Comparison of ENCODE assay signal across 18 cellular contexts in the genomic region with DNA sequence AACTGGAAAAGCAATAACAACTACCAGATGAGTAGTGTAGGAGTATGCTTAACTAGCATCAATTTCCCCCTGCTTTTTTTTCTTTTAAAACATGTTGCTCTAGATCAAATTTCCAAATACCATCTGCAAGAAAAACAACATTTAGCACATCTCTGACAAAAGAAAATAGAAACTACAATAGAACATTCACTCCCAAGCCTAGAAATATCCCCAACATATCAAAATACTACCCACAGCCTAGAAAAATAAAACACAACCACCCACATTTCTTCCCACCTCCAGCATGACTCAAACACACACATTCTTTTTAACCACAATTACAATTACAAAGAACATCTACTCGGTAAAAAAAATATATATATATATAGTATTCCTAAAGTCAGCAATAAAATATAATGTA.
A peak's percentile ranks its signal among the peaks of the same experiment; 100 is the strongest.
DNase-seq lines count a peak whose midpoint lies in the region; ATAC-seq and TF ChIP-seq lines count a peak whose summit lies in the region.
"Had no signal": no experiment of that assay in that cellular context is flagged by ENCODE, and none has a peak within 500 bp of the region (broad histone marks: within the 10 kb centered on the region; RNA-seq: fewer than 3 reads in every experiment).

No MANE protein-coding gene starts in this region.

- no peak for TF ChIP-seq POLR2A in breast epithelium (IDR thresholded peaks at IDR 0.05)

- TF ChIP-seq CTCF in MCF 10A (IDR thresholded peaks at IDR 0.05; ENCODE audit: unreplicated experiment) (no peak), breast epithelium (IDR thresholded peaks at IDR 0.05) (no peak), astrocyte of the spinal cord (IDR thresholded peaks at IDR 0.05; ENCODE audit: low read depth, low read length) (no peak), lower lobe of right lung (IDR thresholded peaks at IDR 0.05) (no peak)

- H3K4me1 ChIP-seq in breast epithelium = no peaks in the 10 kb centered on the region
- no peaks in the 10 kb centered on the region for H3K4me1 ChIP-seq in lower lobe of right lung
- H3K4me1 ChIP-seq: Peyer's patch had no signal

- CTCF ChIA-PET in MCF 10A (lab: Yijun Ruan, JAX) = interaction anchor here (0.6 kb wide), 1 partner anchor 621 kb away, joined by 3 read pairs; no protein-coding TSS in a partner anchor

- H3K36me3 ChIP-seq in breast epithelium (no peaks in the 10 kb centered on the region), lower lobe of right lung (no peaks in the 10 kb centered on the region)
- H3K36me3 ChIP-seq: MG63, Peyer's patch had no signal

- H3K27ac ChIP-seq in breast epithelium (no peak overlapping the region), lower lobe of right lung (no peak overlapping the region)
- H3K27ac ChIP-seq: C4-2B, Peyer's patch had no signal

- no peaks in the 10 kb centered on the region for H3K9me3 Mint-ChIP-seq in MCF 10A (ENCODE audit: unreplicated experiment)

- H3K4me1 Mint-ChIP-seq in MCF 10A (ENCODE audit: insufficient read depth, unreplicated experiment) = peaks cover 7% of the 10 kb centered on the region

- no peaks in the 10 kb centered on the region for H3K27me3 ChIP-seq in breast epithelium
- H3K27me3 ChIP-seq in lower lobe of right lung (ENCODE audit: low read depth) = no peaks in the 10 kb centered on the region
- H3K27me3 ChIP-seq: MG63, Peyer's patch had no signal

- H3K36me3 Mint-ChIP-seq in MCF 10A (ENCODE audit: insufficient read depth, unreplicated experiment) = no peaks in the 10 kb centered on the region

- no peaks in the 10 kb centered on the region for H3K9me3 ChIP-seq in breast epithelium
- H3K9me3 ChIP-seq in lower lobe of right lung = no peaks in the 10 kb centered on the region
- H3K9me3 ChIP-seq: MG63, Peyer's patch had no signal

- in situ Hi-C loops in astrocyte of the spinal cord (cut with HindIII; ENCODE audit: low sequenced_read_pairs) = no loop called here

- no TSS peak for BruUV-seq in MCF 10A (replicated peaks; lab: Mats Ljungman, UMichigan)

- peak; percentile 27 for DNase-seq in MCF 10A (ENCODE audit: unreplicated experiment)
- no peak for DNase-seq in breast epithelium (ENCODE audit: low spot score in 2 of 2)
- peak; percentile 59 for DNase-seq in astrocyte of the spinal cord (ENCODE audit: low read depth, low spot score)
- DNase-seq in glomerular visceral epithelial cell (ENCODE audit: extremely low spot score) = peak; percentile 15
- DNase-seq in smooth muscle cell of the brain vasculature (ENCODE audit: low read depth, low spot score) = peak; percentile 10
- DNase-seq in lower lobe of right lung = no peak
- no peak for DNase-seq in AG08396 (ENCODE audit: low spot score)
- DNase-seq: 8988T, DMS153, KG1, MG63, NCI-H1092 treated with DMSO at 0.1 percent for 48 hours, NCI-H1694 treated with DMSO at 0.1 percent for 48 hours, NCI-H510A, Peyer's patch, Right ventricle myocardium superior had no signal

- no peak overlapping the region for H3K4me3 ChIP-seq in breast epithelium
- no peak overlapping the region for H3K4me3 ChIP-seq in astrocyte of the spinal cord (ENCODE audit: low read depth, low read length)
- no peak overlapping the region for H3K4me3 ChIP-seq in lower lobe of right lung
- H3K4me3 ChIP-seq: MG63, Peyer's patch had no signal

- H3K27me3 Mint-ChIP-seq in MCF 10A (ENCODE audit: insufficient read depth, unreplicated experiment) = peaks cover 6% of the 10 kb centered on the region

- no peak overlapping the region for H3K4me3 Mint-ChIP-seq in MCF 10A (ENCODE audit: unreplicated experiment)

- ATAC-seq in activated CD4-positive, CD25-positive, alpha-beta regulatory T cell treated with anti-CD3 and anti-CD28 coated beads, Interleukin-2, amount 50 U/mL, for 24 hours = no peak
- ATAC-seq in lower lobe of right lung = no peak

- H3K27ac Mint-ChIP-seq in MCF 10A (ENCODE audit: low read depth, unreplicated experiment) = no peak overlapping the region

- intact Hi-C loops in MCF 10A (cut with micrococcal nuclease) = no loop called here
- intact Hi-C loops in breast epithelium (cut with DNase I; ENCODE audit: low total_unique reads) = no loop called here
- intact Hi-C loops in lower lobe of right lung (cut with DNase I) = no loop called here

- POLR2A ChIA-PET in MCF 10A (lab: Yijun Ruan, JAX) = no interaction called here

Comparison
In these comparisons a context has a peak if more than half of its experiments do, and no peak if none do; other contexts are left out.
1. DNase-seq: peak in MCF 10A (single experiment), astrocyte of the spinal cord (single experiment), glomerular visceral epithelial cell (single experiment) and smooth muscle cell of the brain vasculature (single experiment); none in breast epithelium (0 of 2), lower lobe of right lung (single experiment) and AG08396 (single experiment).